8 cellular contexts compared by ENCODE assay signal in the genomic region with DNA sequence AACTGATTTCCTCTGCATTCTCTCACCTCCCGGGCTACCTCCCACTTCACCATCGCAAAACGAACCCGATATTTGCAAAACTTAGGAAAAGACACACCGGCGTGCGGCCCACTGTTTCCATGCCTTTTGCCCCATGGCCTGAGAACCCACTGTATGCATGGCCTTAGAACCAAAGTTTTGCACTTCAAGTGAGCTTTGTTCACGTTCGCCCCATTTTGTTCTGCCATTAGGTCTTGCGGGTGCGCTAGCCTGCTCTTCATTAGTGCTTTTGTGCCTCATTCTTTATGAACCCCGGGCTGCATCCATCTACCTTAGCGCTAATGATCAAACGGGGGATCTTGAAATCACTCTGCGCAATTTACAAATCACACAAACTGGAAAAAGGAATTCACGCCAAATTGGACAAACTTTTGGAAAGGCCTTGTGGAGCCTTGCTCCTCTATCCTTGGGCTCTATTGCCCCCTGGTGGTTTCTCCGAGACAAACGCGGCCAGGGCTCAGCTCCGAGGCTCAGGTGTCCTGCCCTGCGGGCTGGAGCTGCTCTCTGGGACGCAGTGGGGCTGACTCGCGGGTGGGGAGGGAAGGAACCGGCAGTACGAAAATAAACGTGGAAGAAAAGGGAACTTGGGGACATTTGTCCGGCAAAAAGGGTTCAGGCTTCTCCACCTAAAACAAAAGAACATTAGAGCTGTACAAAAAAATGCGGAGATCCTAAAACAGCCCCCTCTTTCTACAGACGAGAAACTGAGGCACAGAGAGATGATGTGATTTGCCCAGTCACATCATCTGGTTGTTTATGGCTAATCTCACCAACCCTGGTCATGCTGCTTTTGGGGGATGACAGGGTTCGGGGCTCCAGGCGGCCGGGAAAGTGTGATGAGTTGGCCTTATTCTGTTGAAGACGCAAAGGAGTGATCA.
DNase-seq lines count a peak whose midpoint lies in the region; ATAC-seq and TF ChIP-seq lines count a peak whose summit lies in the region.

No MANE protein-coding gene starts in this region.

- no peak for TF ChIP-seq POLR2A in ovary (IDR thresholded peaks at IDR 0.05)

- H3K27me3 ChIP-seq in CD4-positive, alpha-beta T cell (ENCODE audit: control insufficient read depth, insufficient read depth, low read length): peaks cover 67% of the 10 kb centered on the region
- no peaks in the 10 kb centered on the region for H3K27me3 ChIP-seq in ovary

- H3K4me3 Mint-ChIP-seq in CD4-positive, alpha-beta T cell: peak overlapping the region; percentile 77
- H3K4me3 Mint-ChIP-seq in activated naive CD8-positive, alpha-beta T cell: peak overlapping the region; percentile 74

- peaks cover 29% of the 10 kb centered on the region for H3K4me1 Mint-ChIP-seq in CD4-positive, alpha-beta T cell (ENCODE audit: low read depth)
- H3K4me1 Mint-ChIP-seq in activated naive CD8-positive, alpha-beta T cell (ENCODE audit: low read depth): peaks cover 19% of the 10 kb centered on the region

- DNase-seq in CD4-positive, alpha-beta T cell: peak in 9 of 10 experiments; percentile 29 to 58 (median 43)
- DNase-seq in SHP77 (lab: John Stamatoyannopoulos, UW) (peak; percentile 65 to 73), Right ventricle myocardium superior (peak; percentile 87), ovary (peak; percentile 84 to 91 (median 89))

- peak overlapping the region; percentile 21 for H3K4me3 ChIP-seq in ovary

- H3K36me3 Mint-ChIP-seq in CD4-positive, alpha-beta T cell (ENCODE audit: low read depth): no peaks in the 10 kb centered on the region
- peaks cover 2% of the 10 kb centered on the region for H3K36me3 Mint-ChIP-seq in activated naive CD8-positive, alpha-beta T cell

- H3K4me1 ChIP-seq in ovary (ENCODE audit: insufficient read depth): peaks cover 20% of the 10 kb centered on the region

- no peak for TF ChIP-seq EP300 in ovary (IDR thresholded peaks at IDR 0.05)

- CTCF ChIA-PET in CD4-positive, alpha-beta T cell (lab: Charles Lee): interaction anchor here (0.6 to 1.2 kb wide), 3 partner anchors 13 to 1332 kb away, joined by 4 to 5 read pairs (median 4); no protein-coding TSS in a partner anchor

- intact Hi-C loops in CD4-positive, alpha-beta T cell (cut with DNase I, micrococcal nuclease): loop anchor here (1.0 to 10.0 kb wide), 6 partner anchors 284 to 1311 kb away; partner anchors contain the start of gene HOXA1 (in 1 of the 2)
- intact Hi-C loops in Right ventricle myocardium superior (cut with DNase I): loop anchor here (2.0 kb wide), 3 partner anchors 285 to 593 kb away; no protein-coding TSS in a partner anchor
- intact Hi-C loops in ovary (cut with DNase I): loop anchor here (2.0 to 5.0 kb wide), 8 partner anchors 229 to 594 kb away; no protein-coding TSS in a partner anchor

- H3K36me3 ChIP-seq in ovary: no peaks in the 10 kb centered on the region

- POLR2A ChIA-PET in CD4-positive, alpha-beta T cell (lab: Charles Lee): interaction anchor here (1.1 kb wide), 1 partner anchor 590 kb away, joined by 3 read pairs; no protein-coding TSS in a partner anchor

- peak; percentile 64 for TF ChIP-seq CTCF in CD4-positive, alpha-beta T cell (IDR thresholded peaks at IDR 0.05)
- TF ChIP-seq CTCF in LNCAP (IDR thresholded peaks at IDR 0.05): peak; percentile 86
- peak; percentile 72 to 87 (median 81) for TF ChIP-seq CTCF in ovary (IDR thresholded peaks at IDR 0.05)

- H3K27ac Mint-ChIP-seq in CD4-positive, alpha-beta T cell: peak overlapping the region; percentile 56
- H3K27ac Mint-ChIP-seq in activated naive CD8-positive, alpha-beta T cell: peak overlapping the region; percentile 30

- no peak overlapping the region for H3K27ac ChIP-seq in CD4-positive, alpha-beta T cell (ENCODE audit: low read depth, low read length)
- peak overlapping the region in 1 of 2 donors; percentile 68 for H3K27ac ChIP-seq in ovary

- H3K9me3 ChIP-seq in CD4-positive, alpha-beta T cell (ENCODE audit: control insufficient read depth, low read length): peaks cover 4% of the 10 kb centered on the region
- H3K9me3 ChIP-seq in ovary: no peaks in the 10 kb centered on the region

- peaks cover 46% of the 10 kb centered on the region for H3K27me3 Mint-ChIP-seq in CD4-positive, alpha-beta T cell
- H3K27me3 Mint-ChIP-seq in activated naive CD8-positive, alpha-beta T cell: peaks cover 44% of the 10 kb centered on the region

- WGBS in ovary, 3 donors: 39 to 43% (median 42%) methylated on average over 34 of the region's 34 CpGs

- peak; percentile 63 for ATAC-seq in CD4-positive, alpha-beta T cell (ENCODE audit: poor library complexity)
- ATAC-seq in GM19463 (IDR thresholded peaks at IDR 0.05; ENCODE audit: unreplicated experiment): peak; percentile 47
- ATAC-seq in Right ventricle myocardium superior (ENCODE audit: poor library complexity): peak; percentile 84
- no peak for ATAC-seq in HG03565 (IDR thresholded peaks at IDR 0.05; ENCODE audit: unreplicated experiment)

- no peaks in the 10 kb centered on the region for H3K9me3 Mint-ChIP-seq in CD4-positive, alpha-beta T cell
- H3K9me3 Mint-ChIP-seq in activated naive CD8-positive, alpha-beta T cell (ENCODE audit: low read depth): no peaks in the 10 kb centered on the region
